Comparison of ENCODE assay signal across 1 cellular context in the genomic region with DNA sequence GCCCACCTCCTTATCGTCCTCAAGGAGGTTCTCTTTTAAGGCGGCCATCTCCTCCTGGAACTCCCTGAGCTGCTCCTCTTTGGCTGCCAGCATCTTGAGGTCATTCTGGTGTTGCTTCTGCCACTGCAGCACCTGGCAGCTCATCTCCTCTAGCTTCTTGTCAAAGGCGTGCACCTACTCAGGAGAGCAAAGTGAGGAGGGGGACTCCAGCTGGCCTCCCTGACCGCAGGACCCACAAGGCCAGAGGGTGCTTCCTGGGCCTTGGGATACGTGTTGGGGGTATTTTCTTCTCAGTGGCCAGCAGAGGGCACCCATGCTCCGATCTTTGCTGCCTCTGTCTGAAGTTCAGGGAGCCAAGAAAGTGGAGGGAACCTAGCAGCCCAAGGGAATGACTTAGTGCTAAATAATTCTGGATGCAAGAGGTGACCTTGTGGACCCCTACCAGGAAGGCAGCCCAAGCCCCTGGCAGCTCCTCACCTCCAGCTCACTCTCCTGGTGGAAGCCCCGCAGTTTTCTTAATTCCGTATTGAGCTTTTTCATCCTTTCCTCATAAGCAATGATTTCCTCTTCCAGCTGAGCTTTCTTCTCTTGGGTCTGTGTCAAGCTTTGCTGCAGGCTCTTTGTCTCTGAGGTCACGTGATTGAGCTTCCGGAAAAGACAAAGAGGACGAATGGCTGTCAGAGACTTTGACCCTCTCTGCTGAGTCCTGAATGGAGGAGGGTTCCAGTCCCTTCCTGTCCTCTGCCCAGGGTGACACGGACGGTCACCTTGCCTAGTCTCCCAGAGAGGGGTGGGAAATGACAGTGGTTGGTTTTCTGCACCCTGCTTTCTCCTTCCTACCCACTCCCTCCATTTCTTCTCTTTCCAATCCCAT.
TF ChIP-seq lines count a peak whose summit lies in the region.

No MANE protein-coding gene starts in this region.

TF ChIP-seq in HepG2, 621 proteins besides CTCF, POLR2A, EP300 and RAD21 (continued from another document and continues in another):
- TF ChIP-seq, protein P1, sequence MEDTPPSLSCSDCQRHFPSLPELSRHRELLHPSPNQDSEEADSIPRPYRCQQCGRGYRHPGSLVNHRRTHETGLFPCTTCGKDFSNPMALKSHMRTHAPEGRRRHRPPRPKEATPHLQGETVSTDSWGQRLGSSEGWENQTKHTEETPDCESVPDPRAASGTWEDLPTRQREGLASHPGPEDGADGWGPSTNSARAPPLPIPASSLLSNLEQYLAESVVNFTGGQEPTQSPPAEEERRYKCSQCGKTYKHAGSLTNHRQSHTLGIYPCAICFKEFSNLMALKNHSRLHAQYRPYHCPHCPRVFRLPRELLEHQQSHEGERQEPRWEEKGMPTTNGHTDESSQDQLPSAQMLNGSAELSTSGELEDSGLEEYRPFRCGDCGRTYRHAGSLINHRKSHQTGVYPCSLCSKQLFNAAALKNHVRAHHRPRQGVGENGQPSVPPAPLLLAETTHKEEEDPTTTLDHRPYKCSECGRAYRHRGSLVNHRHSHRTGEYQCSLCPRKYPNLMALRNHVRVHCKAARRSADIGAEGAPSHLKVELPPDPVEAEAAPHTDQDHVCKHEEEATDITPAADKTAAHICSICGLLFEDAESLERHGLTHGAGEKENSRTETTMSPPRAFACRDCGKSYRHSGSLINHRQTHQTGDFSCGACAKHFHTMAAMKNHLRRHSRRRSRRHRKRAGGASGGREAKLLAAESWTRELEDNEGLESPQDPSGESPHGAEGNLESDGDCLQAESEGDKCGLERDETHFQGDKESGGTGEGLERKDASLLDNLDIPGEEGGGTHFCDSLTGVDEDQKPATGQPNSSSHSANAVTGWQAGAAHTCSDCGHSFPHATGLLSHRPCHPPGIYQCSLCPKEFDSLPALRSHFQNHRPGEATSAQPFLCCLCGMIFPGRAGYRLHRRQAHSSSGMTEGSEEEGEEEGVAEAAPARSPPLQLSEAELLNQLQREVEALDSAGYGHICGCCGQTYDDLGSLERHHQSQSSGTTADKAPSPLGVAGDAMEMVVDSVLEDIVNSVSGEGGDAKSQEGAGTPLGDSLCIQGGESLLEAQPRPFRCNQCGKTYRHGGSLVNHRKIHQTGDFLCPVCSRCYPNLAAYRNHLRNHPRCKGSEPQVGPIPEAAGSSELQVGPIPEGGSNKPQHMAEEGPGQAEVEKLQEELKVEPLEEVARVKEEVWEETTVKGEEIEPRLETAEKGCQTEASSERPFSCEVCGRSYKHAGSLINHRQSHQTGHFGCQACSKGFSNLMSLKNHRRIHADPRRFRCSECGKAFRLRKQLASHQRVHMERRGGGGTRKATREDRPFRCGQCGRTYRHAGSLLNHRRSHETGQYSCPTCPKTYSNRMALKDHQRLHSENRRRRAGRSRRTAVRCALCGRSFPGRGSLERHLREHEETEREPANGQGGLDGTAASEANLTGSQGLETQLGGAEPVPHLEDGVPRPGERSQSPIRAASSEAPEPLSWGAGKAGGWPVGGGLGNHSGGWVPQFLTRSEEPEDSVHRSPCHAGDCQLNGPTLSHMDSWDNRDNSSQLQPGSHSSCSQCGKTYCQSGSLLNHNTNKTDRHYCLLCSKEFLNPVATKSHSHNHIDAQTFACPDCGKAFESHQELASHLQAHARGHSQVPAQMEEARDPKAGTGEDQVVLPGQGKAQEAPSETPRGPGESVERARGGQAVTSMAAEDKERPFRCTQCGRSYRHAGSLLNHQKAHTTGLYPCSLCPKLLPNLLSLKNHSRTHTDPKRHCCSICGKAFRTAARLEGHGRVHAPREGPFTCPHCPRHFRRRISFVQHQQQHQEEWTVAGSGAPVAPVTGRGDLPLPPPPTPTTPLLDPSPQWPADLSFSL (CRISPR knock-in tag; IDR thresholded peaks at IDR 0.05): no peak
- TF ChIP-seq KLF13 (CRISPR knock-in tag; IDR thresholded peaks at IDR 0.05) (no peak), TEAD3 (CRISPR knock-in tag; optimal IDR thresholded peaks at IDR 0.05; ENCODE audit: borderline replicate concordance) (peak; percentile 28), PAX8 (CRISPR knock-in tag; IDR thresholded peaks at IDR 0.05; ENCODE audit: borderline replicate concordance) (no peak), PAWR (CRISPR knock-in tag; IDR thresholded peaks at IDR 0.05; ENCODE audit: borderline replicate concordance) (no peak), ADNP (CRISPR knock-in tag; IDR thresholded peaks at IDR 0.05) (no peak), ELF3 (CRISPR knock-in tag; IDR thresholded peaks at IDR 0.05) (peak; percentile 23; the same call in 1 of the 2 replicates), ZNF232 (CRISPR knock-in tag; IDR thresholded peaks at IDR 0.05; ENCODE audit: borderline replicate concordance) (0 out of 2 replicates have a peak, but pooled peaks have one; percentile 46), MED1 (CRISPR knock-in tag; IDR thresholded peaks at IDR 0.05) (peak; percentile 41; the same call in 1 of the 2 replicates), SALL1 (CRISPR knock-in tag; IDR thresholded peaks at IDR 0.05) (no peak; the same call in 1 of the 2 replicates), ZNF878 (CRISPR knock-in tag; IDR thresholded peaks at IDR 0.05) (peak; percentile 89), ZNF33B (CRISPR knock-in tag; IDR thresholded peaks at IDR 0.05) (0 out of 2 replicates have a peak, but pooled peaks have one; percentile 28), REXO4 (CRISPR knock-in tag; IDR thresholded peaks at IDR 0.05; ENCODE audit: borderline replicate concordance) (no peak), ZNF713 (CRISPR knock-in tag; IDR thresholded peaks at IDR 0.05) (no peak), ZNF564 (CRISPR knock-in tag; IDR thresholded peaks at IDR 0.05) (peak; percentile 43; the same call in 1 of the 2 replicates), MAFK (conservative IDR thresholded peaks at IDR 0.05 in 1 of 2, IDR thresholded peaks at IDR 0.05 in 1 of 2; ENCODE audit: low read length in 2 of 2) (no peak), RFX5 (IDR thresholded peaks at IDR 0.05; ENCODE audit: low read depth, low read length) (no peak), ZNF30 (CRISPR knock-in tag; IDR thresholded peaks at IDR 0.05) (no peak), MAFG (CRISPR knock-in tag; IDR thresholded peaks at IDR 0.05) (no peak), WIZ (CRISPR knock-in tag; IDR thresholded peaks at IDR 0.05) (peak; percentile 86), NFYC (CRISPR knock-in tag; IDR thresholded peaks at IDR 0.05) (no peak), ZNF10 (CRISPR knock-in tag; IDR thresholded peaks at IDR 0.05; ENCODE audit: borderline replicate concordance, low read depth) (no peak)
- TF ChIP-seq, protein P2, sequence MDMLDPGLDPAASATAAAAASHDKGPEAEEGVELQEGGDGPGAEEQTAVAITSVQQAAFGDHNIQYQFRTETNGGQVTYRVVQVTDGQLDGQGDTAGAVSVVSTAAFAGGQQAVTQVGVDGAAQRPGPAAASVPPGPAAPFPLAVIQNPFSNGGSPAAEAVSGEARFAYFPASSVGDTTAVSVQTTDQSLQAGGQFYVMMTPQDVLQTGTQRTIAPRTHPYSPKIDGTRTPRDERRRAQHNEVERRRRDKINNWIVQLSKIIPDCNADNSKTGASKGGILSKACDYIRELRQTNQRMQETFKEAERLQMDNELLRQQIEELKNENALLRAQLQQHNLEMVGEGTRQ (IDR thresholded peaks at IDR 0.05; ENCODE audit: low read depth, low read length): peak; percentile 80
- TF ChIP-seq, protein P2 (CRISPR knock-in tag; IDR thresholded peaks at IDR 0.05; ENCODE audit: borderline replicate concordance): peak; percentile 80; the same call in 1 of the 2 replicates
- TF ChIP-seq, protein P3, sequence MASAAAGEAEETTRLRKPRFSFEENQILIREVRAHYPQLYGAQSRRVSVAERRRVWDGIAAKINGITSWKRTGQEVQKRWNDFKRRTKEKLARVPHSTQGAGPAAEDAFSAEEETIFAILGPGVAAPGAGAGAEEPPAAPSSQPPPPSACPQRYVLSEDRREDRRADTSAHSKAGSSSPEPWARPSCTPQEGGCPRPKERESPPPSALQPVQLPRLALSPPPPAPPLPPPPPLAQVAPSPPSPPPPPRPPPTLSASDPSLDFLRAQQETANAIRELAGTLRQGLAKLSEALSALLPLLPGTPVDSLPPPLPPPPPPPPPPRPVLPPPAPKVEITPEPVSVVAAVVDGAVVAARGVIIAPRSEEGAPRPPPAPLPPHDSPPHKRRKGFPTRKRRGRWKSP (CRISPR knock-in tag; IDR thresholded peaks at IDR 0.05): peak; percentile 71; the same call in 1 of the 2 replicates
- TF ChIP-seq, protein P4, sequence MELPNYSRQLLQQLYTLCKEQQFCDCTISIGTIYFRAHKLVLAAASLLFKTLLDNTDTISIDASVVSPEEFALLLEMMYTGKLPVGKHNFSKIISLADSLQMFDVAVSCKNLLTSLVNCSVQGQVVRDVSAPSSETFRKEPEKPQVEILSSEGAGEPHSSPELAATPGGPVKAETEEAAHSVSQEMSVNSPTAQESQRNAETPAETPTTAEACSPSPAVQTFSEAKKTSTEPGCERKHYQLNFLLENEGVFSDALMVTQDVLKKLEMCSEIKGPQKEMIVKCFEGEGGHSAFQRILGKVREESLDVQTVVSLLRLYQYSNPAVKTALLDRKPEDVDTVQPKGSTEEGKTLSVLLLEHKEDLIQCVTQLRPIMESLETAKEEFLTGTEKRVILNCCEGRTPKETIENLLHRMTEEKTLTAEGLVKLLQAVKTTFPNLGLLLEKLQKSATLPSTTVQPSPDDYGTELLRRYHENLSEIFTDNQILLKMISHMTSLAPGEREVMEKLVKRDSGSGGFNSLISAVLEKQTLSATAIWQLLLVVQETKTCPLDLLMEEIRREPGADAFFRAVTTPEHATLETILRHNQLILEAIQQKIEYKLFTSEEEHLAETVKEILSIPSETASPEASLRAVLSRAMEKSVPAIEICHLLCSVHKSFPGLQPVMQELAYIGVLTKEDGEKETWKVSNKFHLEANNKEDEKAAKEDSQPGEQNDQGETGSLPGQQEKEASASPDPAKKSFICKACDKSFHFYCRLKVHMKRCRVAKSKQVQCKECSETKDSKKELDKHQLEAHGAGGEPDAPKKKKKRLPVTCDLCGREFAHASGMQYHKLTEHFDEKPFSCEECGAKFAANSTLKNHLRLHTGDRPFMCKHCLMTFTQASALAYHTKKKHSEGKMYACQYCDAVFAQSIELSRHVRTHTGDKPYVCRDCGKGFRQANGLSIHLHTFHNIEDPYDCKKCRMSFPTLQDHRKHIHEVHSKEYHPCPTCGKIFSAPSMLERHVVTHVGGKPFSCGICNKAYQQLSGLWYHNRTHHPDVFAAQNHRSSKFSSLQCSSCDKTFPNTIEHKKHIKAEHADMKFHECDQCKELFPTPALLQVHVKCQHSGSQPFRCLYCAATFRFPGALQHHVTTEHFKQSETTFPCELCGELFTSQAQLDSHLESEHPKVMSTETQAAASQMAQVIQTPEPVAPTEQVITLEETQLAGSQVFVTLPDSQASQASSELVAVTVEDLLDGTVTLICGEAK (IDR thresholded peaks at IDR 0.05): no peak
- TF ChIP-seq, protein P4 (CRISPR knock-in tag; IDR thresholded peaks at IDR 0.05): peak; percentile 48; the same call in 1 of the 2 replicates
- TF ChIP-seq, protein P5, sequence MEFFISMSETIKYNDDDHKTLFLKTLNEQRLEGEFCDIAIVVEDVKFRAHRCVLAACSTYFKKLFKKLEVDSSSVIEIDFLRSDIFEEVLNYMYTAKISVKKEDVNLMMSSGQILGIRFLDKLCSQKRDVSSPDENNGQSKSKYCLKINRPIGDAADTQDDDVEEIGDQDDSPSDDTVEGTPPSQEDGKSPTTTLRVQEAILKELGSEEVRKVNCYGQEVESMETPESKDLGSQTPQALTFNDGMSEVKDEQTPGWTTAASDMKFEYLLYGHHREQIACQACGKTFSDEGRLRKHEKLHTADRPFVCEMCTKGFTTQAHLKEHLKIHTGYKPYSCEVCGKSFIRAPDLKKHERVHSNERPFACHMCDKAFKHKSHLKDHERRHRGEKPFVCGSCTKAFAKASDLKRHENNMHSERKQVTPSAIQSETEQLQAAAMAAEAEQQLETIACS (CRISPR knock-in tag; IDR thresholded peaks at IDR 0.05): no peak
- TF ChIP-seq, protein P6, sequence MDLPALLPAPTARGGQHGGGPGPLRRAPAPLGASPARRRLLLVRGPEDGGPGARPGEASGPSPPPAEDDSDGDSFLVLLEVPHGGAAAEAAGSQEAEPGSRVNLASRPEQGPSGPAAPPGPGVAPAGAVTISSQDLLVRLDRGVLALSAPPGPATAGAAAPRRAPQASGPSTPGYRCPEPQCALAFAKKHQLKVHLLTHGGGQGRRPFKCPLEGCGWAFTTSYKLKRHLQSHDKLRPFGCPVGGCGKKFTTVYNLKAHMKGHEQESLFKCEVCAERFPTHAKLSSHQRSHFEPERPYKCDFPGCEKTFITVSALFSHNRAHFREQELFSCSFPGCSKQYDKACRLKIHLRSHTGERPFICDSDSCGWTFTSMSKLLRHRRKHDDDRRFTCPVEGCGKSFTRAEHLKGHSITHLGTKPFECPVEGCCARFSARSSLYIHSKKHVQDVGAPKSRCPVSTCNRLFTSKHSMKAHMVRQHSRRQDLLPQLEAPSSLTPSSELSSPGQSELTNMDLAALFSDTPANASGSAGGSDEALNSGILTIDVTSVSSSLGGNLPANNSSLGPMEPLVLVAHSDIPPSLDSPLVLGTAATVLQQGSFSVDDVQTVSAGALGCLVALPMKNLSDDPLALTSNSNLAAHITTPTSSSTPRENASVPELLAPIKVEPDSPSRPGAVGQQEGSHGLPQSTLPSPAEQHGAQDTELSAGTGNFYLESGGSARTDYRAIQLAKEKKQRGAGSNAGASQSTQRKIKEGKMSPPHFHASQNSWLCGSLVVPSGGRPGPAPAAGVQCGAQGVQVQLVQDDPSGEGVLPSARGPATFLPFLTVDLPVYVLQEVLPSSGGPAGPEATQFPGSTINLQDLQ (CRISPR knock-in tag; IDR thresholded peaks at IDR 0.05): no peak
